In the genomic region with DNA sequence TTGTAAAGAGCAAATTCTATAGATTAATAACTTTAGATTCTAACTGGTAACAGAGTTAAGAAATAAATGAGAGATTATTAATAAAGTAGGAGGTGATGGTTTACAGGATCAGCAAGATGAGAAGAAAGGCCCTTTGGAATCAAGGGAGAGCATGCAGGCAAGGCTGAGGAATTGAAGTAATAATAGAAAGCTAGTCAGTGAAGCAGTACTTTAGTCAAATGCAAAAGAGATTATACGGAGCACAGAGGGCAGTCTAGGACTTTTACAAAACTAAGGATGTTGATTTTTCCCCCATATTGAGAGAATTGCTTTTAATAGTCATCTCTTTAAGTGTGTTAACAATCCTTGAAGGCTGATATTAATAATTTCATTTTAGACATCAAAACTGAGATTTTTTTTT, we compare ENCODE assay signal across 18 cellular contexts.
"Had no signal": no experiment of that assay in that cellular context is flagged by ENCODE, and none has a peak within 500 bp of the region (broad histone marks: within the 10 kb centered on the region; RNA-seq: fewer than 3 reads in every experiment).

No MANE protein-coding gene starts in this region.

- H3K27ac ChIP-seq: coronary artery, gastrocnemius medialis, heart right ventricle, lower lobe of right lung, spleen, tibial nerve had no signal

- H3K9me3 ChIP-seq: gastrocnemius medialis, heart right ventricle, lower lobe of right lung, spleen, tibial nerve had no signal

- H3K4me3 ChIP-seq: coronary artery, gastrocnemius medialis, heart right ventricle, lower lobe of right lung, spleen, tibial nerve had no signal

- H3K27me3 ChIP-seq: gastrocnemius medialis, heart right ventricle, spleen, tibial nerve had no signal

- H3K36me3 ChIP-seq: gastrocnemius medialis, heart right ventricle, lower lobe of right lung, spleen, tibial nerve had no signal

- ATAC-seq: esophagus mucosa; gastrocnemius medialis; left lobe of liver; natural killer cell; sciatic nerve; stimulated activated memory B cell treated with anti-CD40 and anti-IgM and Interleukin-4, amounts not matched to agents 10 μg/mL and 1 μg/mL and 100 μg/mL, for 72 hours had no signal

- DNase-seq: effector CD4-positive, alpha-beta T cell; gastrocnemius medialis; heart right ventricle; hypothalamus; kidney glomerular epithelial cell; lower lobe of right lung; natural killer cell; posterior cingulate gyrus; spleen; stimulated activated CD4-positive, alpha-beta T cell treated with anti-CD3 and anti-CD28 coated beads, Interleukin-15, amount 100 ng/mL, for 24 hours; stimulated activated CD4-positive, alpha-beta T cell treated with anti-CD3 and anti-CD28 coated beads, Interleukin-1b, Interleukin-23, amount 100 ng/mL, for 48 hours; stimulated activated CD4-positive, alpha-beta T cell treated with anti-CD3 and anti-CD28 coated beads, Interleukin-4, amount 100 ng/mL, for 24 hours had no signal

- H3K4me1 ChIP-seq: gastrocnemius medialis, lower lobe of right lung, spleen had no signal
